1 cellular context compared by ENCODE assay signal in the genomic region with DNA sequence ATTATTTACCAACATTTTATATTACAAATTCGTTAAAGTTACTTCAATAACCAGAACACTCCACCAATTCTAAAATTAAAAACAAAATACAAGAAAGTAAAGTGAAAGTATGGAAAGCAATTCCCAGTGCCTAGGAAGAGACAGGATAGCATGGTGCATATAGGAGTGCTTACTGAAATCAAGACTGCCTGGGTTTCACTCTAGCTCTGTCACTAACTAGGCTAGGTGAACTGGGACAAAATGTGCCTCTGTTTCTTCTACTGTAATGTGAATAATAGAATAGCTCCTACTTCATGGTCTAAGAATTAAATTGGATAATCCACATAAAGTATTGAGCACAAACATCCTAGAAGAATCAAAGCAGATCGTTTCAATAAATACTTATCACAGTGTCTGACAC.
TF ChIP-seq lines count a peak whose summit lies in the region.

No MANE protein-coding gene starts in this region.

TF ChIP-seq in GM12878, 131 proteins besides CTCF, POLR2A, EP300 and RAD21:
- TF ChIP-seq, protein P1, sequence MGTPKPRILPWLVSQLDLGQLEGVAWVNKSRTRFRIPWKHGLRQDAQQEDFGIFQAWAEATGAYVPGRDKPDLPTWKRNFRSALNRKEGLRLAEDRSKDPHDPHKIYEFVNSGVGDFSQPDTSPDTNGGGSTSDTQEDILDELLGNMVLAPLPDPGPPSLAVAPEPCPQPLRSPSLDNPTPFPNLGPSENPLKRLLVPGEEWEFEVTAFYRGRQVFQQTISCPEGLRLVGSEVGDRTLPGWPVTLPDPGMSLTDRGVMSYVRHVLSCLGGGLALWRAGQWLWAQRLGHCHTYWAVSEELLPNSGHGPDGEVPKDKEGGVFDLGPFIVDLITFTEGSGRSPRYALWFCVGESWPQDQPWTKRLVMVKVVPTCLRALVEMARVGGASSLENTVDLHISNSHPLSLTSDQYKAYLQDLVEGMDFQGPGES (IDR thresholded peaks at IDR 0.05) = no peak
- TF ChIP-seq, protein P2, sequence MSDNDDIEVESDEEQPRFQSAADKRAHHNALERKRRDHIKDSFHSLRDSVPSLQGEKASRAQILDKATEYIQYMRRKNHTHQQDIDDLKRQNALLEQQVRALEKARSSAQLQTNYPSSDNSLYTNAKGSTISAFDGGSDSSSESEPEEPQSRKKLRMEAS (IDR thresholded peaks at IDR 0.05; ENCODE audit: low read depth, low read length) = no peak
- TF ChIP-seq EED (IDR thresholded peaks at IDR 0.05; ENCODE audit: low read depth) = 0 out of 2 replicates have a peak, but pooled peaks have one; percentile 31
- TF ChIP-seq, protein P3, sequence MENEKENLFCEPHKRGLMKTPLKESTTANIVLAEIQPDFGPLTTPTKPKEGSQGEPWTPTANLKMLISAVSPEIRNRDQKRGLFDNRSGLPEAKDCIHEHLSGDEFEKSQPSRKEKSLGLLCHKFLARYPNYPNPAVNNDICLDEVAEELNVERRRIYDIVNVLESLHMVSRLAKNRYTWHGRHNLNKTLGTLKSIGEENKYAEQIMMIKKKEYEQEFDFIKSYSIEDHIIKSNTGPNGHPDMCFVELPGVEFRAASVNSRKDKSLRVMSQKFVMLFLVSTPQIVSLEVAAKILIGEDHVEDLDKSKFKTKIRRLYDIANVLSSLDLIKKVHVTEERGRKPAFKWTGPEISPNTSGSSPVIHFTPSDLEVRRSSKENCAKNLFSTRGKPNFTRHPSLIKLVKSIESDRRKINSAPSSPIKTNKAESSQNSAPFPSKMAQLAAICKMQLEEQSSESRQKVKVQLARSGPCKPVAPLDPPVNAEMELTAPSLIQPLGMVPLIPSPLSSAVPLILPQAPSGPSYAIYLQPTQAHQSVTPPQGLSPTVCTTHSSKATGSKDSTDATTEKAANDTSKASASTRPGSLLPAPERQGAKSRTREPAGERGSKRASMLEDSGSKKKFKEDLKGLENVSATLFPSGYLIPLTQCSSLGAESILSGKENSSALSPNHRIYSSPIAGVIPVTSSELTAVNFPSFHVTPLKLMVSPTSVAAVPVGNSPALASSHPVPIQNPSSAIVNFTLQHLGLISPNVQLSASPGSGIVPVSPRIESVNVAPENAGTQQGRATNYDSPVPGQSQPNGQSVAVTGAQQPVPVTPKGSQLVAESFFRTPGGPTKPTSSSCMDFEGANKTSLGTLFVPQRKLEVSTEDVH (IDR thresholded peaks at IDR 0.05; ENCODE audit: low read depth, partially characterized antibody) = no peak
